22 cellular contexts compared by ENCODE assay signal in genomic region chr9:114238471-114238870, GRCh38.
DNase-seq lines count a peak whose midpoint lies in the region; ATAC-seq and TF ChIP-seq lines count a peak whose summit lies in the region.
"Had no signal": no experiment of that assay in that cellular context is flagged by ENCODE, and none has a peak within 500 bp of the region (broad histone marks: within the 10 kb centered on the region; RNA-seq: fewer than 3 reads in every experiment).

No MANE protein-coding gene starts in this region.

- no peak overlapping the region for H3K14ac ChIP-seq in mesenchymal stem cell (ENCODE audit: low read length in 2 of 2)

- peaks cover 8% of the 10 kb centered on the region for H3K36me3 Mint-ChIP-seq in chondrocyte (ENCODE audit: low read depth)
- H3K36me3 Mint-ChIP-seq in CD14-positive monocyte: no peaks in the 10 kb centered on the region
- peaks cover 17% of the 10 kb centered on the region for H3K36me3 Mint-ChIP-seq in endothelial cell (ENCODE audit: low read depth, unreplicated experiment)
- H3K36me3 Mint-ChIP-seq: activated naive CD8-positive, alpha-beta T cell treated with anti-CD3 and anti-CD28 coated beads for 36 hours; naive thymus-derived CD4-positive, alpha-beta T cell had no signal

- DNase-seq in chondrocyte (ENCODE audit: low spot score): no peak
- peak in 1 of 2 donors; percentile 78 for DNase-seq in heart right ventricle
- no peak for DNase-seq in mesenchymal stem cell
- peak; percentile 66 to 84 for DNase-seq in tibial artery
- no peak for DNase-seq in CD14-positive monocyte (ENCODE audit: low spot score)
- no peak for DNase-seq in breast epithelium (ENCODE audit: low spot score in 2 of 2)
- DNase-seq in endothelial cell (ENCODE audit: low spot score): no peak
- DNase-seq: activated effector memory CD4-positive, alpha-beta T cell treated with Interleukin-2 at 50 U/mL for 16 hours; activated naive CD8-positive, alpha-beta T cell treated with anti-CD3 and anti-CD28 coated beads for 36 hours; activated T-cell treated with anti-CD3 and anti-CD28 coated beads for 4 hours; Calu3; colonic mucosa; naive thymus-derived CD4-positive, alpha-beta T cell; NCI-H187; PC-3; SIG-M5 had no signal

- H2AFZ ChIP-seq in mesenchymal stem cell (ENCODE audit: low read depth, low read length): no peak overlapping the region

- no peak overlapping the region for H3K4me2 ChIP-seq in mesenchymal stem cell (ENCODE audit: low read length, poor library complexity, severe bottlenecking)

- no peak overlapping the region for H2BK120ac ChIP-seq in mesenchymal stem cell (ENCODE audit: low read depth, low read length)

- H3K36me3 ChIP-seq in heart right ventricle (peaks cover 0 to 13% (median 0%) of the 10 kb centered on the region in 9 donors), mesenchymal stem cell (ENCODE audit: control insufficient read depth in 1 of 2, insufficient read depth in 2 of 2, low read depth in 1 of 2, low read length in 2 of 2) (peaks cover 0 to 56% of the 10 kb centered on the region in 2 experiments), tibial artery (no peaks in the 10 kb centered on the region), breast epithelium (no peaks in the 10 kb centered on the region)
- H3K36me3 ChIP-seq: brain microvascular endothelial cell, colonic mucosa had no signal

- H3K27me3 Mint-ChIP-seq in chondrocyte (ENCODE audit: low read depth) (no peaks in the 10 kb centered on the region), CD14-positive monocyte (ENCODE audit: low read depth in 3 of 3) (peaks cover 7 to 10% (median 10%) of the 10 kb centered on the region in 3 donors), endothelial cell (ENCODE audit: unreplicated experiment) (peaks cover 1% of the 10 kb centered on the region)
- H3K27me3 Mint-ChIP-seq: activated naive CD8-positive, alpha-beta T cell treated with anti-CD3 and anti-CD28 coated beads for 36 hours had no signal

- H3K4me3 Mint-ChIP-seq in chondrocyte (ENCODE audit: unreplicated experiment) (no peak overlapping the region), CD14-positive monocyte (no peak overlapping the region), endothelial cell (ENCODE audit: unreplicated experiment) (no peak overlapping the region)
- H3K4me3 Mint-ChIP-seq: activated CD8-positive, alpha-beta T cell treated with anti-CD3 and anti-CD28 coated beads for 36 hours; activated naive CD8-positive, alpha-beta T cell treated with anti-CD3 and anti-CD28 coated beads for 36 hours; naive thymus-derived CD4-positive, alpha-beta T cell; stimulated activated naive CD8-positive, alpha-beta T cell treated with anti-CD3 and anti-CD28 coated beads, Interleukin-15, Interleukin-2, amounts not matched to agents 100 ng/mL and 50 ng/mL, for 24 hours had no signal

- H4K91ac ChIP-seq in mesenchymal stem cell (ENCODE audit: low read length): no peak overlapping the region

- H2BK15ac ChIP-seq in mesenchymal stem cell (ENCODE audit: low read depth, poor library complexity, severe bottlenecking): no peak overlapping the region

- H3K4me3 ChIP-seq in heart right ventricle: no peak overlapping the region
- H3K4me3 ChIP-seq in mesenchymal stem cell (ENCODE audit: insufficient read depth in 1 of 2, low read depth in 1 of 2, low read length in 2 of 2): no peak overlapping the region
- H3K4me3 ChIP-seq in tibial artery: no peak overlapping the region
- H3K4me3 ChIP-seq in breast epithelium: no peak overlapping the region
- H3K4me3 ChIP-seq: colonic mucosa, GM12878 had no signal

- H3K18ac ChIP-seq in mesenchymal stem cell (ENCODE audit: low read depth in 1 of 2, low read length in 2 of 2): no peak overlapping the region

- ATAC-seq in heart right ventricle (peak; percentile 54 to 86 (median 76)), GM21723 (IDR thresholded peaks at IDR 0.05; ENCODE audit: unreplicated experiment) (no peak)
- ATAC-seq: GM12878; naive thymus-derived CD4-positive, alpha-beta T cell; PC-3 had no signal

- H3K27me3 ChIP-seq in heart right ventricle (no peaks in the 10 kb centered on the region), mesenchymal stem cell (ENCODE audit: control insufficient read depth in 1 of 2, insufficient read depth in 1 of 2, low read length in 2 of 2) (no peaks in the 10 kb centered on the region), tibial artery (no peaks in the 10 kb centered on the region), breast epithelium (no peaks in the 10 kb centered on the region)
- H3K27me3 ChIP-seq: brain microvascular endothelial cell, colonic mucosa had no signal

- H3K79me1 ChIP-seq in mesenchymal stem cell (replicated peaks; ENCODE audit: low read length, poor library complexity, severe bottlenecking): no peaks in the 10 kb centered on the region

- H3K27ac ChIP-seq in heart right ventricle (peak overlapping the region in 7 of 10 donors; percentile 39 to 77 (median 63)), mesenchymal stem cell (ENCODE audit: low read length, poor library complexity, severe bottlenecking) (no peak overlapping the region), tibial artery (peak overlapping the region; percentile 50 to 56), breast epithelium (no peak overlapping the region)
- H3K27ac ChIP-seq: brain microvascular endothelial cell, C4-2B, colonic mucosa had no signal

- H2BK5ac ChIP-seq in mesenchymal stem cell (ENCODE audit: low read depth, low read length, poor library complexity, severe bottlenecking): no peak overlapping the region

- H2AK5ac ChIP-seq in mesenchymal stem cell (ENCODE audit: low read length, severe bottlenecking): no peak overlapping the region

- no peak overlapping the region for H4K8ac ChIP-seq in mesenchymal stem cell (ENCODE audit: low read length)

- no peak overlapping the region for H3K23ac ChIP-seq in mesenchymal stem cell (ENCODE audit: low read length in 2 of 2)

- H3K9me3 Mint-ChIP-seq in chondrocyte (ENCODE audit: low read depth) (no peaks in the 10 kb centered on the region), CD14-positive monocyte (no peaks in the 10 kb centered on the region), endothelial cell (ENCODE audit: unreplicated experiment) (no peaks in the 10 kb centered on the region)
- H3K9me3 Mint-ChIP-seq: activated CD8-positive, alpha-beta T cell treated with anti-CD3 and anti-CD28 coated beads for 36 hours; activated naive CD8-positive, alpha-beta T cell treated with anti-CD3 and anti-CD28 coated beads for 36 hours; stimulated activated naive CD8-positive, alpha-beta T cell treated with anti-CD3 and anti-CD28 coated beads, Interleukin-15, Interleukin-2, amounts not matched to agents 100 ng/mL and 50 ng/mL, for 24 hours had no signal

- no peaks in the 10 kb centered on the region for H3K9me3 ChIP-seq in heart right ventricle
- no peaks in the 10 kb centered on the region for H3K9me3 ChIP-seq in mesenchymal stem cell (ENCODE audit: control insufficient read depth, low read length)
- no peaks in the 10 kb centered on the region for H3K9me3 ChIP-seq in tibial artery
- H3K9me3 ChIP-seq in breast epithelium: no peaks in the 10 kb centered on the region
- H3K9me3 ChIP-seq: colonic mucosa had no signal

- no peak overlapping the region for H2BK12ac ChIP-seq in mesenchymal stem cell (ENCODE audit: low read length in 2 of 2)

- H3K4me1 ChIP-seq in heart right ventricle (peaks cover 8 to 58% (median 26%) of the 10 kb centered on the region in 9 donors), mesenchymal stem cell (ENCODE audit: control insufficient read depth, insufficient read depth, low read depth, low read length) (peaks cover 14% of the 10 kb centered on the region), tibial artery (peaks cover 0 to 36% (median 27%) of the 10 kb centered on the region in 4 donors), breast epithelium (no peaks in the 10 kb centered on the region)
- H3K4me1 ChIP-seq: colonic mucosa had no signal

- H3K9ac ChIP-seq in mesenchymal stem cell (ENCODE audit: low read length): peak overlapping the region; percentile 20

- 27 to 28% methylated on average over 8 of the region's 8 CpGs for WGBS in heart right ventricle, 2 donors
- WGBS in mesenchymal stem cell: 93% methylated on average over 8 of the region's 8 CpGs

- no peak for TF ChIP-seq POLR2A in breast epithelium (IDR thresholded peaks at IDR 0.05)

- H3K27ac Mint-ChIP-seq in chondrocyte (ENCODE audit: unreplicated experiment) (peak overlapping the region; percentile 45), CD14-positive monocyte (peak overlapping the region in 1 of 7 donors; percentile 24), endothelial cell (ENCODE audit: unreplicated experiment) (no peak overlapping the region)
- H3K27ac Mint-ChIP-seq: activated CD8-positive, alpha-beta T cell treated with anti-CD3 and anti-CD28 coated beads for 36 hours; activated naive CD8-positive, alpha-beta T cell treated with anti-CD3 and anti-CD28 coated beads for 36 hours; naive thymus-derived CD4-positive, alpha-beta T cell; stimulated activated naive CD8-positive, alpha-beta T cell treated with anti-CD3 and anti-CD28 coated beads, Interleukin-15, Interleukin-2, amounts not matched to agents 100 ng/mL and 50 ng/mL, for 24 hours had no signal

- peaks cover 34% of the 10 kb centered on the region for H3K4me1 Mint-ChIP-seq in chondrocyte (ENCODE audit: low read depth)
- peaks cover 4% of the 10 kb centered on the region for H3K4me1 Mint-ChIP-seq in CD14-positive monocyte
- H3K4me1 Mint-ChIP-seq in endothelial cell (ENCODE audit: unreplicated experiment): peaks cover 11% of the 10 kb centered on the region

- intact Hi-C loops in heart right ventricle (cut with DNase I): loop anchor here in 5 of 10 donors (5.0 to 10.0 kb wide), 4 partner anchors 54 to 84 kb away; partner anchors contain the start of gene COL27A1 (in 4 of the 5)
- intact Hi-C loops in tibial artery (cut with DNase I; ENCODE audit: low total_unique reads): no loop called here
- intact Hi-C loops in CD14-positive monocyte (cut with micrococcal nuclease): no loop called here
- intact Hi-C loops in breast epithelium (cut with DNase I; ENCODE audit: low total_unique reads): no loop called here

- TF ChIP-seq CTCF in chondrocyte (IDR thresholded peaks at IDR 0.05) (no peak), heart right ventricle (IDR thresholded peaks at IDR 0.05) (no peak), tibial artery (IDR thresholded peaks at IDR 0.05) (no peak), CD14-positive monocyte (IDR thresholded peaks at IDR 0.05) (no peak), breast epithelium (IDR thresholded peaks at IDR 0.05) (no peak), endothelial cell (IDR thresholded peaks at IDR 0.05; ENCODE audit: unreplicated experiment) (no peak)

- no peak overlapping the region for H3K4ac ChIP-seq in mesenchymal stem cell (ENCODE audit: low read depth in 1 of 2, low read length in 2 of 2)

Comparison
In these comparisons a context has a peak if more than half of its experiments do, and no peak if none do; other contexts are left out.
1. DNase-seq: peak in tibial artery (2 of 2); none in chondrocyte (single experiment), mesenchymal stem cell (single experiment), CD14-positive monocyte (single experiment), breast epithelium (0 of 2) and endothelial cell (single experiment).
2. H3K27ac ChIP-seq: peak in heart right ventricle (7 of 10) and tibial artery (2 of 2); none in mesenchymal stem cell (single experiment) and breast epithelium (0 of 2).